In genomic region chr21:33047231-33047630, GRCh38 we compare ENCODE assay signal across 23 cellular contexts. TPM values are rescaled to one million over a fixed set of nuclear protein-coding genes. Genes with fewer than 3 reads are reported as not detected.
A peak's percentile ranks its signal among the peaks of the same experiment; 100 is the strongest.
DNase-seq lines count a peak whose midpoint lies in the region; ATAC-seq, FAIRE-seq and TF ChIP-seq lines count a peak whose summit lies in the region.
"Had no signal": no experiment of that assay in that cellular context is flagged by ENCODE, and none has a peak within 500 bp of the region (broad histone marks: within the 10 kb centered on the region; RNA-seq: fewer than 3 reads in every experiment).

No MANE protein-coding gene starts in this region.

- FAIRE-seq in K562 (lab: Jason Lieb, UNC), result no peak
- FAIRE-seq: frontal cortex, GM12892 had no signal

- no peak overlapping the region for H3K9ac ChIP-seq in K562 (ENCODE audit: insufficient read depth in 1 of 2, low read depth in 2 of 2, low read length in 2 of 2)

- H3K9me1 ChIP-seq in K562 (ENCODE audit: control insufficient read depth, insufficient read depth, low read length), result no peaks in the 10 kb centered on the region

- no TSS peak for BruUV-seq in K562 (replicated peaks; lab: Mats Ljungman, UMichigan)

- H3K36me3 Mint-ChIP-seq in nephron progenitor cell (ENCODE audit: low read depth), result no peaks in the 10 kb centered on the region
- H3K36me3 Mint-ChIP-seq: CD4-positive, CD25-positive, alpha-beta regulatory T cell had no signal

- H3K4me3 ChIP-seq in K562, result no peak overlapping the region
- H3K4me3 ChIP-seq in testis, result no peak overlapping the region
- H3K4me3 ChIP-seq: cardiac muscle cell, PC-9, smooth muscle cell, vagina had no signal

- intact Hi-C loops in K562 (cut with micrococcal nuclease) (no loop called here), testis (cut with DNase I; ENCODE audit: low total_unique reads) (no loop called here)

- H3K9me3 ChIP-seq in K562 (replicated peaks; ENCODE audit: control insufficient read depth, insufficient read depth, low read depth, low read length), result no peaks in the 10 kb centered on the region
- no peaks in the 10 kb centered on the region for H3K9me3 ChIP-seq in testis
- H3K9me3 ChIP-seq: neutrophil, vagina had no signal

- no peaks in the 10 kb centered on the region for H4K20me1 ChIP-seq in K562 (replicated peaks; ENCODE audit: control insufficient read depth, insufficient read depth, low read length)

- ATAC-seq in K562 (no peak), HG02852 (IDR thresholded peaks at IDR 0.05; ENCODE audit: unreplicated experiment) (no peak), GM19467 (IDR thresholded peaks at IDR 0.05; ENCODE audit: unreplicated experiment) (no peak)
- ATAC-seq: stimulated activated naive CD8-positive, alpha-beta T cell treated with anti-CD3 and anti-CD28 coated beads, Interleukin-15, Interleukin-2, amounts not matched to agents 100 U/mL and 50 U/mL, for 24 hours had no signal

- in situ Hi-C loops in K562 (cut with MboI), result no loop called here

- no peaks in the 10 kb centered on the region for H3K79me2 ChIP-seq in K562 (ENCODE audit: control insufficient read depth, insufficient read depth, low read length)

- no peak for TF ChIP-seq EP300 in K562 (IDR thresholded peaks at IDR 0.05; ENCODE audit: low read length)

- TF ChIP-seq CTCF in K562 (IDR thresholded peaks at IDR 0.05 in 2 of 3, conservative IDR thresholded peaks at IDR 0.05 in 1 of 3; ENCODE audit: insufficient read depth in 2 of 3, low read depth in 1 of 3, low read length in 3 of 3), result no peak
- no peak for TF ChIP-seq CTCF in nephron progenitor cell (IDR thresholded peaks at IDR 0.05)
- TF ChIP-seq CTCF in testis (IDR thresholded peaks at IDR 0.05), result no peak

- CTCF ChIA-PET in K562 (lab: Yijun Ruan, JAX; ENCODE audit: low intra/inter-chr PET ratio), result no interaction called here

- POLR2A ChIA-PET in K562 (lab: Yijun Ruan, JAX), result no interaction called here

- WGBS in K562 (ENCODE audit: insufficient coverage, low coverage, missing lambda C conversion rate), result 0% methylated on average over 5 of the region's 5 CpGs
- 78 to 81% methylated on average over 5 of the region's 5 CpGs for WGBS in testis, 2 donors

- H3K4me2 ChIP-seq in K562 (ENCODE audit: insufficient read depth, low read length), result no peak overlapping the region
- H3K4me2 ChIP-seq: PC-9, smooth muscle cell had no signal

- DNase-seq in Daoy (ENCODE audit: low read depth) (peak; percentile 81), M059J (ENCODE audit: low read depth) (peak; percentile 79), K562 (ENCODE audit: extremely low read depth in 1 of 4, low spot score in 3 of 4) (no peak), nephron progenitor cell (no peak), testis (no peak)
- DNase-seq: activated naive CD4-positive, alpha-beta T cell treated with anti-CD3 and anti-CD28 coated beads for 36 hours; CD4-positive, CD25-positive, alpha-beta regulatory T cell; effector CD4-positive, alpha-beta T cell; Kasumi-1; NCI-H146; NCI-H526; PC-9; stimulated activated naive CD8-positive, alpha-beta T cell treated with anti-CD3 and anti-CD28 coated beads, Interleukin-15, Interleukin-2, amounts not matched to agents 100 U/mL and 50 U/mL, for 24 hours; T-helper 1 cell had no signal

- H3K9me3 Mint-ChIP-seq in nephron progenitor cell, result no peaks in the 10 kb centered on the region
- H3K9me3 Mint-ChIP-seq: activated naive CD4-positive, alpha-beta T cell treated with anti-CD3 and anti-CD28 coated beads for 36 hours; CD4-positive, CD25-positive, alpha-beta regulatory T cell had no signal

- H3K4me1 Mint-ChIP-seq in nephron progenitor cell, result no peaks in the 10 kb centered on the region
- H3K4me1 Mint-ChIP-seq: CD4-positive, CD25-positive, alpha-beta regulatory T cell had no signal

- TF ChIP-seq POLR2A in K562 (conservative IDR thresholded peaks at IDR 0.05), result no peak
- TF ChIP-seq POLR2A in testis (IDR thresholded peaks at IDR 0.05), result no peak

- H2AFZ ChIP-seq in K562 (ENCODE audit: low read depth, low read length), result no peak overlapping the region
- H2AFZ ChIP-seq: PC-9 had no signal

- H3K36me3 ChIP-seq in K562 (ENCODE audit: control insufficient read depth, insufficient read depth, low read length), result no peaks in the 10 kb centered on the region
- no peaks in the 10 kb centered on the region for H3K36me3 ChIP-seq in testis (ENCODE audit: low read depth, missing control alignments)
- H3K36me3 ChIP-seq: cardiac muscle cell, neutrophil, vagina had no signal

- H3K27me3 ChIP-seq in K562 (ENCODE audit: control insufficient read depth in 2 of 2, insufficient read depth in 2 of 2, low read length in 2 of 2), result peaks cover 5 to 33% of the 10 kb centered on the region in 2 experiments; a peak in 4 of 5 replicates
- no peaks in the 10 kb centered on the region for H3K27me3 ChIP-seq in testis
- H3K27me3 ChIP-seq: neutrophil, vagina had no signal

- H3K27ac ChIP-seq in K562 (ENCODE audit: extremely low read depth, low read depth, low read length), result no peak overlapping the region
- H3K27ac ChIP-seq in testis, result no peak overlapping the region
- H3K27ac ChIP-seq: cardiac muscle cell, HL-60, neutrophil, PC-9, vagina had no signal

- H3K27me3 Mint-ChIP-seq in nephron progenitor cell (ENCODE audit: low read depth, poor library complexity), result peaks cover 81% of the 10 kb centered on the region

- H3K4me3 Mint-ChIP-seq in nephron progenitor cell, result no peak overlapping the region
- H3K4me3 Mint-ChIP-seq: activated naive CD4-positive, alpha-beta T cell treated with anti-CD3 and anti-CD28 coated beads for 36 hours; CD4-positive, CD25-positive, alpha-beta regulatory T cell had no signal

- H3K27ac Mint-ChIP-seq in nephron progenitor cell, result peak overlapping the region; percentile 33
- H3K27ac Mint-ChIP-seq: activated naive CD4-positive, alpha-beta T cell treated with anti-CD3 and anti-CD28 coated beads for 36 hours; CD4-positive, CD25-positive, alpha-beta regulatory T cell had no signal

- no peaks in the 10 kb centered on the region; a peak in 1 of 5 replicates for H3K4me1 ChIP-seq in K562 (replicated peaks in 1 of 2; ENCODE audit: control insufficient read depth in 2 of 2, insufficient read depth in 2 of 2, low read length in 2 of 2)
- no peaks in the 10 kb centered on the region for H3K4me1 ChIP-seq in testis
- H3K4me1 ChIP-seq: vagina had no signal

- TF ChIP-seq RAD21 in K562 (CRISPR knock-in tag; conservative IDR thresholded peaks at IDR 0.05 in 1 of 2, IDR thresholded peaks at IDR 0.05 in 1 of 2), result no peak

RNA-seq across cellular contexts. Expression of gene OLIG2, which starts 21.5 kb away (rescaled TPM):
- 1.3 and 3.1 TPM in 2 replicates for total RNA-seq in Daoy (2014; rRNA removed; shearing (Covaris generic))
- not detected in 2 replicates for total RNA-seq in M059J (2014; rRNA removed; shearing (Covaris generic))
- total RNA-seq in K562 (2011; cell fraction: chromatin; rRNA removed; ENCODE audit: low replicate concordance), result not detected in 2 replicates
- total RNA-seq in K562 (2011; cell fraction: nucleolus; rRNA removed), result not detected in 2 replicates
- not detected in 2 replicates for total RNA-seq in K562 (2011; cell fraction: nucleoplasm; rRNA removed)
- total RNA-seq in K562 (2014; rRNA removed), result not detected in 2 replicates
- total RNA-seq in K562 (2014; rRNA removed; fragmentation: Illumina TruSeq; extraction: Trizol), result not detected in 2 replicates
- total RNA-seq in K562 (2015; rRNA removed; fragmentation: Illumina TruSeq; extraction: Trizol), result not detected in 2 replicates
- total RNA-seq in K562 (2021), result not detected in 2 replicates
- polyA plus RNA-seq in K562 (2011; rRNA removed), result not detected in 2 replicates
- polyA plus RNA-seq in K562 (2011; cell fraction: cytosol; rRNA removed), result not detected in 2 replicates
- not detected in 2 replicates for polyA plus RNA-seq in K562 (2011; cell fraction: nucleus; rRNA removed)
- not detected in 2 replicates for polyA plus RNA-seq in K562 (2012)
- polyA plus RNA-seq in K562 (2014; fragmentation: Illumina TruSeq; extraction: Trizol), result not detected in 2 replicates
- polyA plus RNA-seq in K562 (2014; fragmentation: Nextera tagmentation; extraction: Ambion mirVana), result not detected
- not detected in 2 replicates for polyA plus RNA-seq in K562 (2014; rRNA removed)
- not detected in 2 replicates for polyA minus RNA-seq in K562 (2011; rRNA and poly(A)+ RNA removed)
- polyA minus RNA-seq in K562 (2011; cell fraction: cytosol; rRNA and poly(A)+ RNA removed), result not detected in 2 replicates
- not detected in 2 replicates for polyA minus RNA-seq in K562 (2011; cell fraction: nucleus; rRNA and poly(A)+ RNA removed)
- not detected for total RNA-seq in testis
- not detected for polyA plus RNA-seq in testis (ENCODE audit: insufficient read depth, low read depth, low replicate concordance)
- total RNA-seq: activated naive CD4-positive, alpha-beta T cell treated with anti-CD3 and anti-CD28 coated beads for 36 hours; CD4-positive, CD25-positive, alpha-beta regulatory T cell; PC-9; smooth muscle cell; vagina had no signal
- polyA plus RNA-seq: cardiac muscle cell; CD4-positive, CD25-positive, alpha-beta regulatory T cell; smooth muscle cell had no signal

RNA-seq across cellular contexts. Expression of gene OLIG1, which starts 22.7 kb away (rescaled TPM):
- not detected in 2 replicates for total RNA-seq in Daoy (2014; rRNA removed; shearing (Covaris generic))
- total RNA-seq in M059J (2014; rRNA removed; shearing (Covaris generic)), result not detected in 2 replicates
- not detected in 2 replicates for total RNA-seq in K562 (2011; cell fraction: chromatin; rRNA removed; ENCODE audit: low replicate concordance)
- not detected in 2 replicates for total RNA-seq in K562 (2011; cell fraction: nucleolus; rRNA removed)
- not detected in 2 replicates for total RNA-seq in K562 (2011; cell fraction: nucleoplasm; rRNA removed)
- total RNA-seq in K562 (2014; rRNA removed) (not detected in 2 replicates), K562 (2014; rRNA removed; fragmentation: Illumina TruSeq; extraction: Trizol) (not detected in 2 replicates), K562 (2015; rRNA removed; fragmentation: Illumina TruSeq; extraction: Trizol) (not detected in 2 replicates), K562 (2021) (not detected in 2 replicates), testis (1 to 10 TPM; 4.3 to 5.1 TPM)
- polyA plus RNA-seq in K562 (2011; rRNA removed) (not detected in 2 replicates), K562 (2014; fragmentation: Illumina TruSeq; extraction: Trizol) (not detected in 2 replicates), K562 (2014; fragmentation: Nextera tagmentation; extraction: Ambion mirVana) (not detected), K562 (2014; rRNA removed) (not detected in 2 replicates), testis (ENCODE audit: insufficient read depth, low read depth, low replicate concordance) (3.9 TPM)
- polyA plus RNA-seq in K562 (2011; cell fraction: cytosol; rRNA removed), result not detected in 2 replicates
- polyA plus RNA-seq in K562 (2011; cell fraction: nucleus; rRNA removed), result not detected in 2 replicates
- not detected in 2 replicates for polyA plus RNA-seq in K562 (2012)
- polyA minus RNA-seq in K562 (2011; rRNA and poly(A)+ RNA removed), result not detected in 2 replicates
- polyA minus RNA-seq in K562 (2011; cell fraction: cytosol; rRNA and poly(A)+ RNA removed), result not detected in 2 replicates
- not detected in 2 replicates for polyA minus RNA-seq in K562 (2011; cell fraction: nucleus; rRNA and poly(A)+ RNA removed)
- total RNA-seq: activated naive CD4-positive, alpha-beta T cell treated with anti-CD3 and anti-CD28 coated beads for 36 hours; cardiac muscle cell; CD4-positive, CD25-positive, alpha-beta regulatory T cell; PC-9; smooth muscle cell; vagina had no signal
- polyA plus RNA-seq: CD4-positive, CD25-positive, alpha-beta regulatory T cell; smooth muscle cell had no signal

Comparison
In these comparisons a context has a peak if more than half of its experiments do, and no peak if none do; other contexts are left out.
1. DNase-seq: peak in Daoy (single experiment) and M059J (single experiment); none in K562 (0 of 4), nephron progenitor cell (single experiment) and testis (single experiment).